ENCODE assay signal across 27 cellular contexts in the genomic region with DNA sequence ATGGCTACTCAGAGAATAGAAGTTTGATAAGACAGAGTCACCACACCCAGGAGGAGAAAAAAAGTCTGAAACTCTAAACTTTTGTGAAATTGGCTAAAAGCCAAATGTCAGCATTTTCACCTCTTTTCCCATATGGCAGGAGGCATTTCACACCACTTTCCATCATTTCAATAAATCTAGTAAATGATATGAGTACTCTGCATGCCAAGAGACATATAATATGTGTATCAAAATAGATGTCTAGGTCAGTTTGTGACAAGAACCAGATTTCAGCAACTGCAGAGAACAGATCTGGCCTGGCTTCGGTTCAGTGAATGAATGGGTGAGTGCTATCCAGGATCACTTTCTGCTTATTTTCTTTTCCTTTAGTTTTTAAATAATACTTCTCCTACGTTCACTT.
"Had no signal": no experiment of that assay in that cellular context is flagged by ENCODE, and none has a peak within 500 bp of the region (broad histone marks: within the 10 kb centered on the region; RNA-seq: fewer than 3 reads in every experiment).

No MANE protein-coding gene starts in this region.

- ATAC-seq: activated CD8-positive, alpha-beta T cell treated with anti-CD3 and anti-CD28 coated beads, Interleukin-2, amount 10 ng/mL, durations not matched to agents 7 days and 5 days; activated naive CD4-positive, alpha-beta T cell treated with anti-CD3 and anti-CD28 coated beads, Interleukin-2, amount 50 U/mL, for 72 hours; Panc1; Right ventricle myocardium inferior had no signal

- H3K27ac Mint-ChIP-seq: activated CD4-positive, alpha-beta T cell treated with anti-CD3 and anti-CD28 coated beads, Interleukin-2, amount 10 ng/mL, durations not matched to agents 24 days and 14 days; activated CD8-positive, alpha-beta T cell treated with anti-CD3 and anti-CD28 coated beads, Interleukin-2, amount 10 ng/mL, durations not matched to agents 7 days and 5 days; activated naive CD4-positive, alpha-beta T cell treated with anti-CD3 and anti-CD28 coated beads for 36 hours; activated naive CD4-positive, alpha-beta T cell treated with anti-CD3 and anti-CD28 coated beads, Interleukin-2, amount 50 U/mL, for 72 hours; activated T-cell treated with anti-CD3 and anti-CD28 coated beads, Interleukin-2, amount 50 U/mL, for 24 hours; activated T-helper 2 cell treated with anti-CD3 and anti-CD28 coated beads, Interferon-gamma antibody, Interleukin-2, Interleukin-4, amounts not matched to agents 10 μg/mL and 5 μg/mL and 100 μg/mL, durations not matched to agents 14 hours and 24 hours and 36 hours; T-helper 1 cell treated with Interleukin-12 subunit alpha and Interleukin-12 subunit beta and Interleukin-4 antibody, amounts not matched to agents 30 μg/mL and 1 μg/mL, for 36 hours; T-helper 2 cell treated with Interferon-gamma antibody and Interleukin-4, amounts not matched to agents 5 μg/mL and 100 μg/mL, for 36 hours had no signal

- H3K4me3 Mint-ChIP-seq: activated CD4-positive, alpha-beta T cell treated with anti-CD3 and anti-CD28 coated beads, Interleukin-2, amount 10 ng/mL, durations not matched to agents 24 days and 14 days; activated CD8-positive, alpha-beta T cell treated with anti-CD3 and anti-CD28 coated beads, Interleukin-2, amount 10 ng/mL, durations not matched to agents 7 days and 5 days; activated naive CD4-positive, alpha-beta T cell treated with anti-CD3 and anti-CD28 coated beads for 36 hours; activated T-cell treated with anti-CD3 and anti-CD28 coated beads, Interleukin-2, amount 50 U/mL, for 24 hours; brain; T-helper 1 cell treated with Interleukin-12 subunit alpha and Interleukin-12 subunit beta and Interleukin-4 antibody, amounts not matched to agents 30 μg/mL and 1 μg/mL, for 36 hours; T-helper 2 cell treated with Interferon-gamma antibody and Interleukin-4, amounts not matched to agents 5 μg/mL and 100 μg/mL, for 36 hours had no signal

- H3K9me3 Mint-ChIP-seq: activated CD4-positive, alpha-beta T cell treated with anti-CD3 and anti-CD28 coated beads, Interleukin-2, amount 10 ng/mL, durations not matched to agents 24 days and 14 days; activated naive CD4-positive, alpha-beta T cell treated with anti-CD3 and anti-CD28 coated beads for 36 hours; activated naive CD4-positive, alpha-beta T cell treated with anti-CD3 and anti-CD28 coated beads, Interleukin-2, amount 50 U/mL, for 72 hours; activated T-cell treated with anti-CD3 and anti-CD28 coated beads, Interleukin-2, amount 50 U/mL, for 24 hours; activated T-helper 2 cell treated with anti-CD3 and anti-CD28 coated beads, Interferon-gamma antibody, Interleukin-2, Interleukin-4, amounts not matched to agents 10 μg/mL and 5 μg/mL and 100 μg/mL, durations not matched to agents 14 hours and 24 hours and 36 hours; T-helper 1 cell treated with Interleukin-12 subunit alpha and Interleukin-12 subunit beta and Interleukin-4 antibody, amounts not matched to agents 30 μg/mL and 1 μg/mL, for 36 hours; T-helper 2 cell treated with Interferon-gamma antibody and Interleukin-4, amounts not matched to agents 5 μg/mL and 100 μg/mL, for 36 hours had no signal

- DNase-seq: activated CD4-positive, alpha-beta T cell treated with anti-CD3 and anti-CD28 coated beads, Interleukin-2, amount 10 ng/mL, durations not matched to agents 24 days and 14 days; activated CD4-positive, alpha-beta T cell treated with anti-CD3 and anti-CD28 coated beads, Interleukin-2, amount 50 U/mL, for 4 hours; activated CD8-positive, alpha-beta T cell treated with anti-CD3 and anti-CD28 coated beads, Interleukin-2, amount 10 ng/mL, durations not matched to agents 7 days and 5 days; activated gamma-delta T cell treated with Interleukin-2 at 50 U/mL for 16 hours; activated naive CD4-positive, alpha-beta T cell treated with anti-CD3 and anti-CD28 coated beads for 36 hours; activated T-cell treated with anti-CD3 and anti-CD28 coated beads, Interleukin-2, amount 50 U/mL, for 24 hours; anterior cingulate cortex; caudate nucleus; cerebellar nuclear complex; MM.1S; MV-4-11; NCI-H1092; NCI-H1436 treated with DMSO at 0.1 percent for 48 hours; NCI-H1694 treated with DMSO at 0.1 percent for 48 hours; NCI-H2029; NCI-H2227 treated with DMSO at 0.1 percent for 48 hours; NCI-H446 treated with DMSO at 0.1 percent for 48 hours; NCI-H524; SIG-M5 had no signal

- H3K27me3 Mint-ChIP-seq: activated CD4-positive, alpha-beta T cell treated with anti-CD3 and anti-CD28 coated beads, Interleukin-2, amount 10 ng/mL, durations not matched to agents 24 days and 14 days had no signal

- H3K4me1 Mint-ChIP-seq: activated CD4-positive, alpha-beta T cell treated with anti-CD3 and anti-CD28 coated beads, Interleukin-2, amount 10 ng/mL, durations not matched to agents 24 days and 14 days had no signal

- H3K27ac ChIP-seq: RWPE1 had no signal

- H3K36me3 Mint-ChIP-seq: activated naive CD4-positive, alpha-beta T cell treated with anti-CD3 and anti-CD28 coated beads, Interleukin-2, amount 50 U/mL, for 72 hours; brain had no signal
